ENCODE assay signal across 8 cellular contexts in the genomic region with DNA sequence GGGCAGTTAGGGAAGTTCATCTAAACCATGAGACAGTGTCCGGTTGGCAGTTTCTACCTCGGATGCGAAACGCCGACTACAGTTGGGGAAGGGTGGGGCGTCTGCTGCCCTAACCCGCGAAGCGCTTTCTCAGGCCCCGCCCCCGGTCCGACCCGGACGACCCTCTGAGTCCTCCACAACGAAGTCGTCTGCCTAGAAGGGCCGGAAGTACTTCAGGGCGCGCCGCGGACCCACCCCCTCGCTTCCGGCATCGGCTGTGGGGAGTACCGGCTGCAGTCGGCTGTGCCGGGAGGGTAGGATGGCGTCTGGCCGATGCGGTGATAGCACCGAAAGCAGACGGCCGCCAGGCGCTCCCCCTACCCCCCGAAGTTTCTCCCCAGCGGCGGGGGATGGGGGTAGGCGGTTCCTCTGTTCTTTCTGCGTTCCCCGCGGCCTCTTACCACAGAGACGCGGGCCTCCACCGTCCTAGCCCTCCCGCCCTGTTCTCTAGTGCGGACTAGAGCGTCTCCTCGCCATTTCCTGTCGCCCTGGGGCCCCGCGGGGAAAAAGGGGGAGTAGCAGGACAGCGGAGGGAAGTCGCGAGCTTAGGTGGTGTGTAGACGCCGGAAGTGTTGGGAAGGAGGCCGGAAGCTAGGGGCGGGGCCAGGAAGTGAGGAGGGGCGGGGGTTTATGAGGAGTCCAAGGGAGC. TPM values are rescaled to one million over a fixed set of nuclear protein-coding genes. Genes with fewer than 3 reads are reported as not detected.
DNase-seq lines count a peak whose midpoint lies in the region; ATAC-seq and TF ChIP-seq lines count a peak whose summit lies in the region.

Gene TRIM41 (plus strand): TSS at position 241 of the 688 bp plus-strand sequence. CDS start 719 bp downstream, outside the sequence.

- H3K36me3 Mint-ChIP-seq in chondrocyte (ENCODE audit: low read depth): no peaks in the 10 kb centered on the region

- H3K27ac Mint-ChIP-seq in chondrocyte (ENCODE audit: unreplicated experiment): peak within 1 kb of the TSS; percentile 97

- no peaks in the 10 kb centered on the region for H3K27me3 Mint-ChIP-seq in chondrocyte (ENCODE audit: low read depth)

- H3K4me3 Mint-ChIP-seq in chondrocyte (ENCODE audit: unreplicated experiment): peak within 1 kb of the TSS; percentile 92

- H3K4me1 Mint-ChIP-seq in chondrocyte (ENCODE audit: low read depth): peaks cover 40% of the 10 kb centered on the region

- H3K9me3 Mint-ChIP-seq in chondrocyte (ENCODE audit: low read depth): no peaks in the 10 kb centered on the region

- H3K27ac ChIP-seq in VCaP: peak within 1 kb of the TSS; percentile 97

- ATAC-seq in HG03175 (IDR thresholded peaks at IDR 0.05; ENCODE audit: unreplicated experiment): peak; percentile 68
- ATAC-seq in left lobe of liver: peak; percentile 83

- DNase-seq in activated CD4-positive, CD25-positive, alpha-beta regulatory T cell treated with anti-CD3 and anti-CD28 coated beads, Interleukin-2, amount 50 U/mL, for 16 hours (ENCODE audit: low read depth, low spot score): peak; percentile 94
- no peak for DNase-seq in activated CD4-positive, CD25-positive, alpha-beta regulatory T cell (lab: John Stamatoyannopoulos, UW)
- peak; percentile 99 for DNase-seq in chondrocyte (ENCODE audit: low spot score)
- peak; percentile 98 for DNase-seq in left lobe of liver (ENCODE audit: low spot score)
- peak; percentile 97 for DNase-seq in stimulated activated CD4-positive, alpha-beta T cell treated with anti-CD3 and anti-CD28 coated beads, Interleukin-4, amount 100 ng/mL, for 1 hour
- no peak for DNase-seq in OCI-M1 (lab: John Stamatoyannopoulos, UW)

- TF ChIP-seq CTCF in VCaP (conservative IDR thresholded peaks at IDR 0.05): peak; percentile 30; the same call in 1 of the 2 replicates
- peak; percentile 22 for TF ChIP-seq CTCF in chondrocyte (IDR thresholded peaks at IDR 0.05)

RNA-seq across cellular contexts. Expression of gene TRIM41, which starts in this region (rescaled TPM):
- 17.9 to 24.3 TPM (median 19.3 TPM) in 3 replicates for total RNA-seq in chondrocyte
- 23.0 TPM for total RNA-seq in left lobe of liver

Comparison
In these comparisons a context has a peak if more than half of its experiments do, and no peak if none do; other contexts are left out.
1. DNase-seq: peak in activated CD4-positive, CD25-positive, alpha-beta regulatory T cell treated with anti-CD3 and anti-CD28 coated beads, Interleukin-2, amount 50 U/mL, for 16 hours (single experiment), chondrocyte (single experiment), left lobe of liver (single experiment) and stimulated activated CD4-positive, alpha-beta T cell treated with anti-CD3 and anti-CD28 coated beads, Interleukin-4, amount 100 ng/mL, for 1 hour (single experiment); none in activated CD4-positive, CD25-positive, alpha-beta regulatory T cell (0 of 4) and OCI-M1 (single experiment).